In the genomic region with DNA sequence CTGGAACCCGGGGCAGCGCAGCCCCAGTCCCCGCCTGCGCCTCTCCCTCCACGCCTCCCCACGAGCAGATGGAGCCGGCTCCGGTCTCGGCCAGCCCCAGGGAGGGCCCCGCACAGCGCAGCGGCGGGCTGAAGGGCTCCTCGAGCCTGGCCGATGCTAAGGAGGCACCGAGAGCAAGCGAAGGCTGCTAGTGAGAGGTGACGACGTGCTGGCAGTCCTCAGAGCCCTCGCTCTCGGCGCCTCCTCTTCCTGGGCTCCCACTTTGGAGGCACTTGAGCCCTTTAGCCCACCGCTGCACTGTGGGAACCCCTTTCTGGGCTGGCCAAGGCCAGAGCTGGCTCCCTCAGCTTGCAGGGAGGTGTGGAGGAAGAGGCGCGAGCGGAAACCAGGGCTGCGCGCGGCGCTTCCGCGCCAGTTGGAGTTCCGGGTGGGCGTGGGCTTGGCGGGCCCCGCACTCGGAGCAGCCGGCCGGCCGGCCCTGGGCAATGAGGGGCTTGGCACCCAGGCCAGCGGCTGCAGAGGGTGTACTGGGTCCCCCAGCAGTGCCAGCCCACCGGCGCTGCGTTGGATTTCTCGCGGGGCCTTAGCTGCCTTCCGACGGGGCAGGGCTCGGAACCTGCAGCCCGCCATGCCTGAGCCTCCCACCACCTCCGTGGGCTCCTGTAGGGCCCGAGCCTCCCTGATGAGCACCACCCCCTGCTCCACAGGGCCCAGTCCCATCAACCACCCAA, we compare ENCODE assay signal across 8 cellular contexts. TPM values are rescaled to one million over a fixed set of nuclear protein-coding genes. Genes with fewer than 3 reads are reported as not detected.
DNase-seq lines count a peak whose midpoint lies in the region; ATAC-seq and TF ChIP-seq lines count a peak whose summit lies in the region.

No MANE protein-coding gene starts in this region.

- H3K36me3 ChIP-seq in CD8-positive, alpha-beta T cell (ENCODE audit: insufficient read depth, low read length): no peaks in the 10 kb centered on the region
- H3K36me3 ChIP-seq in muscle layer of duodenum (ENCODE audit: control insufficient read depth in 1 of 2, insufficient read depth in 2 of 2, low read length in 2 of 2) (peaks cover 0 to 3% of the 10 kb centered on the region in 2 donors), thoracic aorta (no peaks in the 10 kb centered on the region)

- peak; percentile 19 to 82 (median 58) for DNase-seq in CD8-positive, alpha-beta T cell
- DNase-seq in activated CD4-positive, alpha-beta T cell treated with anti-CD3 and anti-CD28 coated beads for 48 hours: peak; percentile 64
- peak; percentile 39 to 54 for DNase-seq in dermis microvascular lymphatic vessel endothelial cell (ENCODE audit: low read depth in 2 of 2)
- DNase-seq in thoracic aorta (ENCODE audit: low spot score): no peak
- no peak for DNase-seq in HK-2 (ENCODE audit: unreplicated experiment)

- H3K27me3 Mint-ChIP-seq in CD8-positive, alpha-beta T cell (ENCODE audit: low read depth): no peaks in the 10 kb centered on the region

- H3K9me3 Mint-ChIP-seq in CD8-positive, alpha-beta T cell: peaks cover 9% of the 10 kb centered on the region

- H3K27ac Mint-ChIP-seq in CD8-positive, alpha-beta T cell: peak overlapping the region; percentile 98

- peak overlapping the region; percentile 57 for H3K27ac ChIP-seq in CD8-positive, alpha-beta T cell (ENCODE audit: low read depth, low read length)
- H3K27ac ChIP-seq in muscle layer of duodenum (ENCODE audit: low read length) (peak overlapping the region; percentile 51), thoracic aorta (peak overlapping the region; percentile 72 to 78)

- H3K4me3 ChIP-seq in CD8-positive, alpha-beta T cell (ENCODE audit: low read depth, low read length): peak overlapping the region; percentile 55
- H3K4me3 ChIP-seq in muscle layer of duodenum (ENCODE audit: low read depth in 1 of 2, low read length in 2 of 2) (peak overlapping the region; percentile 46 to 83), thoracic aorta (peak overlapping the region; percentile 77)

- H3K4me1 Mint-ChIP-seq in CD8-positive, alpha-beta T cell (ENCODE audit: low read depth): peaks cover 55% of the 10 kb centered on the region

- ATAC-seq in CD8-positive, alpha-beta T cell: peak; percentile 57
- ATAC-seq in HG03378 (IDR thresholded peaks at IDR 0.05; ENCODE audit: unreplicated experiment): peak; percentile 30
- ATAC-seq in thoracic aorta (ENCODE audit: insufficient number of reproducible peaks, low FRiP score, low read depth): no peak
- no peak for ATAC-seq in HG02870 (IDR thresholded peaks at IDR 0.05; ENCODE audit: unreplicated experiment)

- no peaks in the 10 kb centered on the region for H3K27me3 ChIP-seq in CD8-positive, alpha-beta T cell (ENCODE audit: insufficient read depth, low read length)
- H3K27me3 ChIP-seq in muscle layer of duodenum (ENCODE audit: low read depth, low read length): no peaks in the 10 kb centered on the region
- H3K27me3 ChIP-seq in thoracic aorta (replicated peaks; ENCODE audit: insufficient read depth): no peaks in the 10 kb centered on the region

- no peaks in the 10 kb centered on the region for H3K9me3 ChIP-seq in CD8-positive, alpha-beta T cell (ENCODE audit: low read length)
- H3K9me3 ChIP-seq in muscle layer of duodenum (ENCODE audit: control insufficient read depth in 1 of 2, low read length in 2 of 2): no peaks in the 10 kb centered on the region
- no peaks in the 10 kb centered on the region for H3K9me3 ChIP-seq in thoracic aorta

- H3K36me3 Mint-ChIP-seq in CD8-positive, alpha-beta T cell: peaks cover 8% of the 10 kb centered on the region

- POLR2A ChIA-PET in CD8-positive, alpha-beta T cell (lab: Charles Lee): interaction anchor here (0.9 to 4.0 kb wide), 4 partner anchors 20 to 27 kb away, joined by 4 to 35 read pairs (median 19); a partner anchor contains a TSS

- intact Hi-C loops in CD8-positive, alpha-beta T cell (cut with DNase I, micrococcal nuclease): loop anchor here (10.0 kb wide), 2 partner anchors 114 to 374 kb away; a partner anchor contains a TSS

- CTCF ChIA-PET in CD8-positive, alpha-beta T cell (lab: Charles Lee): interaction anchor here (1.1 to 2.4 kb wide), 3 partner anchors 23 to 27 kb away, joined by 3 to 12 read pairs (median 3); a partner anchor contains a TSS

- TF ChIP-seq CTCF in CD8-positive, alpha-beta T cell (IDR thresholded peaks at IDR 0.05): no peak
- TF ChIP-seq CTCF in thoracic aorta (IDR thresholded peaks at IDR 0.05): no peak

- H3K4me1 ChIP-seq in CD8-positive, alpha-beta T cell (ENCODE audit: insufficient read depth, low read length): peaks cover 30% of the 10 kb centered on the region
- H3K4me1 ChIP-seq in muscle layer of duodenum (ENCODE audit: control insufficient read depth in 1 of 2, insufficient read depth in 2 of 2, low read length in 2 of 2) (peaks cover 0 to 34% of the 10 kb centered on the region in 2 donors), thoracic aorta (ENCODE audit: control insufficient read depth in 1 of 2, low read depth in 2 of 2) (peaks cover 19 to 26% of the 10 kb centered on the region in 2 donors)

- peak overlapping the region; percentile 81 for H3K4me3 Mint-ChIP-seq in CD8-positive, alpha-beta T cell

RNA-seq across cellular contexts. Expression of a gene that starts 2.5 kb away (rescaled TPM):
- total RNA-seq in CD8-positive, alpha-beta T cell: 1 to 10 TPM; 7.5 to 8.5 TPM
- total RNA-seq in dermis microvascular lymphatic vessel endothelial cell (76.4 and 93.6 TPM in 2 replicates), thoracic aorta (100 to 1,000 TPM in 1 of 2 donors, 10 to 100 TPM in 1; 72.9 to 129 TPM)

RNA-seq across cellular contexts. Expression of a gene that starts 25.6 kb away (rescaled TPM):
- total RNA-seq in CD8-positive, alpha-beta T cell: 1 to 10 TPM; 6.5 to 6.8 TPM
- total RNA-seq in dermis microvascular lymphatic vessel endothelial cell: 8.6 and 10.1 TPM in 2 replicates
- total RNA-seq in thoracic aorta: 10 to 100 TPM in 1 of 2 donors, 1 to 10 TPM in 1; 7.3 to 19.4 TPM

RNA-seq across cellular contexts. Expression of a gene that starts 26.0 kb away (rescaled TPM):
- not detected for total RNA-seq in CD8-positive, alpha-beta T cell
- total RNA-seq in dermis microvascular lymphatic vessel endothelial cell: 0.25 and 0.77 TPM in 2 replicates
- total RNA-seq in thoracic aorta: not detected

RNA-seq across cellular contexts. Expression of a gene that starts 27.2 kb away (rescaled TPM):
- total RNA-seq in CD8-positive, alpha-beta T cell: 10 to 100 TPM; 36.5 to 41.2 TPM
- 45.3 and 55.5 TPM in 2 replicates for total RNA-seq in dermis microvascular lymphatic vessel endothelial cell
- total RNA-seq in thoracic aorta: 10 to 100 TPM; 63.4 to 80.7 TPM

Comparison
In these comparisons a context has a peak if more than half of its experiments do, and no peak if none do; other contexts are left out.
1. ATAC-seq: peak in CD8-positive, alpha-beta T cell (single experiment) and HG03378 (single experiment); none in thoracic aorta (single experiment) and HG02870 (single experiment).
2. DNase-seq: peak in CD8-positive, alpha-beta T cell (7 of 7), activated CD4-positive, alpha-beta T cell treated with anti-CD3 and anti-CD28 coated beads for 48 hours (single experiment) and dermis microvascular lymphatic vessel endothelial cell (2 of 2); none in thoracic aorta (single experiment) and HK-2 (single experiment).
3. Peak in every context shown above with its lines, with median percentiles within 50 percentile points of each other: H3K27ac ChIP-seq and H3K4me3 ChIP-seq.